In the genomic region with DNA sequence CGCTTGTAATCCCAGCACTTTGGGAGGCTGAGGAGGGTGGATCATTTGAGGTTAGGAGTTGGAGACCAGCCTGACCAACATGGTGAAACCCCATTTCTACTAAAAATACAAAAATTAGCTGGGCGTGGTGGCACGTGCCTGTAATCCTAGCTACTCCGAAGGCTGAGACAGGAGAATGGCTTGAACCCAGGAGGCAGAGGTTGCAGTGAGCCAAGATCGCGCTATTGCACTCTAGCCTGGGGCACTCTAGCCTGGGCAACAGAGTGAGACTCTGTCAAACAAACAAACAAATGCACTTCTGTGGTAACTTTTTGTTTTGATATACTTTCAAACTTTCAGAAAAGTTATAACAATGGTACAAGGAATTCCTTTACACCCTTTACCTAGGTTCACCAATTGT, we compare ENCODE assay signal across 7 cellular contexts.
DNase-seq lines count a peak whose midpoint lies in the region; ATAC-seq, FAIRE-seq and TF ChIP-seq lines count a peak whose summit lies in the region.
"Not testable (repeated sequence)": the region's sequence is repeated elsewhere in the genome, so short reads cannot be mapped to it uniquely, and the experiment has no call there.

No MANE protein-coding gene starts in this region.

- dilution Hi-C loops in IMR-90 (cut with HindIII; ENCODE audit: low sequenced_read_pairs, unreplicated experiment); keratinocyte (cut with MboI; ENCODE audit: extremely low pct_ligation_motif_present, low sequenced_read_pairs): not testable (repeated sequence)

- H2BK120ac ChIP-seq in IMR-90 (ENCODE audit: low read depth, low read length); trophoblast cell (ENCODE audit: insufficient read depth, low read length, poor library complexity): not testable (repeated sequence)

- 0 out of 3 replicates have a peak overlapping the region, but pooled peaks have one; percentile 40 for H2BK15ac ChIP-seq in IMR-90 (ENCODE audit: low read depth, low read length)

- FAIRE-seq in keratinocyte (lab: Jason Lieb, UNC): not testable (repeated sequence)

- not testable (repeated sequence) for H3K27me3 ChIP-seq in IMR-90 (ENCODE audit: control insufficient read depth, insufficient read depth, low read length); MG63; keratinocyte (ENCODE audit: control insufficient read depth, extremely low read depth, insufficient read depth, low read length); trophoblast cell (ENCODE audit: insufficient read depth, low read length)

- H3K23ac ChIP-seq in IMR-90 (ENCODE audit: low read depth, low read length); trophoblast cell (ENCODE audit: low read length): not testable (repeated sequence)

- H4K5ac ChIP-seq in IMR-90 (ENCODE audit: low read depth, low read length): not testable (repeated sequence)

- H2AK5ac ChIP-seq in IMR-90 (ENCODE audit: low read depth, low read length); trophoblast cell (ENCODE audit: low read length): not testable (repeated sequence)

- H2BK20ac ChIP-seq in IMR-90 (ENCODE audit: low read depth, low read length): not testable (repeated sequence)

- TF ChIP-seq CTCF in IMR-90 (conservative IDR thresholded peaks at IDR 0.05; ENCODE audit: low read depth, low read length); keratinocyte (optimal IDR thresholded peaks at IDR 0.05 in 1 of 3, IDR thresholded peaks at IDR 0.05 in 1 of 3, conservative IDR thresholded peaks at IDR 0.05 in 1 of 3; ENCODE audit: extremely low read depth in 1 of 3, insufficient read depth in 2 of 3, low read length in 3 of 3): not testable (repeated sequence)

- no CpG with 5 or more reads among the region's 6 CpGs for WGBS in IMR-90 (ENCODE audit: extremely low coverage in 2 of 2, insufficient read length in 1 of 2), 2 experiments
- WGBS in trophoblast cell (ENCODE audit: extremely low coverage, insufficient coverage, insufficient read length): no CpG with 5 or more reads among the region's 6 CpGs

- H3K79me2 ChIP-seq in keratinocyte (ENCODE audit: control insufficient read depth, insufficient read depth, low read length); trophoblast cell (ENCODE audit: control insufficient read depth, insufficient read depth, low read length, poor library complexity): not testable (repeated sequence)

- not testable (repeated sequence) for ATAC-seq in IMR-90 (ENCODE audit: low read depth)

- CTCF ChIA-PET in IMR-90 (lab: Yijun Ruan, JAX): not testable (repeated sequence)

- H4K12ac ChIP-seq in trophoblast cell (ENCODE audit: low read depth, low read length): not testable (repeated sequence)

- H3K4me2 ChIP-seq in IMR-90 (ENCODE audit: low read depth, low read length); trophoblast cell (ENCODE audit: low read length): not testable (repeated sequence)
- peak overlapping the region; percentile 58 for H3K4me2 ChIP-seq in keratinocyte (ENCODE audit: control insufficient read depth, extremely low read depth, insufficient read depth, low read depth, low read length)

- not testable (repeated sequence) for H2AFZ ChIP-seq in IMR-90 (replicated peaks; ENCODE audit: low read length, poor library complexity); trophoblast cell (ENCODE audit: insufficient read depth, low read length, poor library complexity)
- peak overlapping the region; percentile 62 for H2AFZ ChIP-seq in keratinocyte (ENCODE audit: control insufficient read depth, low read length)

- not testable (repeated sequence) for H3K4ac ChIP-seq in IMR-90 (ENCODE audit: low read depth, low read length); trophoblast cell (ENCODE audit: low read depth, low read length)

- not testable (repeated sequence) for H2AK9ac ChIP-seq in IMR-90 (replicated peaks; ENCODE audit: low read depth, low read length, poor library complexity)

- not testable (repeated sequence) for H4K20me1 ChIP-seq in IMR-90 (ENCODE audit: insufficient read depth, low read length); keratinocyte (ENCODE audit: control insufficient read depth, extremely low read depth, insufficient read depth, low read length)

- POLR2A ChIA-PET in IMR-90 (lab: Charles Lee; ENCODE audit: unreplicated experiment): not testable (repeated sequence)

- not testable (repeated sequence) for H3K9me1 ChIP-seq in IMR-90 (ENCODE audit: insufficient read depth, low read length); keratinocyte (ENCODE audit: control insufficient read depth, extremely low read depth, insufficient read depth, low read length)

- H3K14ac ChIP-seq in IMR-90 (replicated peaks; ENCODE audit: low read depth, low read length); trophoblast cell (ENCODE audit: low read length): not testable (repeated sequence)

- not testable (repeated sequence) for H3K27ac ChIP-seq in IMR-90 (ENCODE audit: insufficient read depth, low read length); trophoblast cell (ENCODE audit: low read depth, low read length)
- peak overlapping the region; percentile 45 for H3K27ac ChIP-seq in epithelial cell of prostate
- peak overlapping the region; percentile 84 for H3K27ac ChIP-seq in keratinocyte (ENCODE audit: control insufficient read depth, insufficient read depth, low read length)

- H3K36me3 ChIP-seq in IMR-90 (ENCODE audit: control insufficient read depth, insufficient read depth, low read length); MG63; keratinocyte (ENCODE audit: control insufficient read depth in 2 of 2, extremely low read depth in 1 of 2, insufficient read depth in 2 of 2, low read length in 2 of 2); trophoblast cell (ENCODE audit: control insufficient read depth in 1 of 2, insufficient read depth in 2 of 2, low read length in 2 of 2): not testable (repeated sequence)

- in situ Hi-C loops in IMR-90 (cut with MboI; ENCODE audit: low sequenced_read_pairs): not testable (repeated sequence)

- not testable (repeated sequence) for BruUV-seq in IMR-90 (replicated peaks; lab: Mats Ljungman, UMichigan)

- H3K9ac ChIP-seq in IMR-90 (ENCODE audit: low read depth, low read length); keratinocyte (ENCODE audit: control insufficient read depth, extremely low read depth, insufficient read depth, low read length); trophoblast cell (ENCODE audit: low read length): not testable (repeated sequence)

- H3K56ac ChIP-seq in IMR-90 (ENCODE audit: extremely low read depth, insufficient read depth, low read length): not testable (repeated sequence)

- TF ChIP-seq POLR2A in IMR-90 (IDR thresholded peaks at IDR 0.05; ENCODE audit: low read depth, low read length): not testable (repeated sequence)

- TF ChIP-seq RAD21 in IMR-90 (IDR thresholded peaks at IDR 0.05; ENCODE audit: low read length): not testable (repeated sequence)

- H4K91ac ChIP-seq in IMR-90 (ENCODE audit: insufficient read depth, low read depth, low read length); trophoblast cell (ENCODE audit: low read depth, low read length): not testable (repeated sequence)

- not testable (repeated sequence) for H4K8ac ChIP-seq in IMR-90 (ENCODE audit: low read depth in 2 of 2, low read length in 2 of 2); trophoblast cell (ENCODE audit: low read depth, low read length)

- not testable (repeated sequence) for DNase-seq in IMR-90; epithelial cell of prostate (ENCODE audit: low read depth, low spot score); keratinocyte (ENCODE audit: low read depth, low spot score)
- peak; percentile 59 for DNase-seq in M059J (ENCODE audit: low read depth)
- peak; percentile 83 for DNase-seq in MG63
- peak; percentile 51 for DNase-seq in fibroblast of gingiva (ENCODE audit: low read depth)
- peak; percentile 33 to 69 for DNase-seq in trophoblast cell

- H3K4me3 ChIP-seq in IMR-90 (ENCODE audit: insufficient read depth, low read depth, low read length); MG63; keratinocyte (ENCODE audit: control insufficient read depth in 2 of 3, extremely low read depth in 1 of 3, insufficient read depth in 2 of 3, low read depth in 1 of 3, low read length in 3 of 3); trophoblast cell (ENCODE audit: low read depth, low read length): not testable (repeated sequence)

- not testable (repeated sequence) for H2BK5ac ChIP-seq in IMR-90 (ENCODE audit: low read depth, low read length, poor library complexity, severe bottlenecking); trophoblast cell (ENCODE audit: low read depth, low read length, poor library complexity)

- intact Hi-C loops in IMR-90 (cut with micrococcal nuclease): not testable (repeated sequence)

- not testable (repeated sequence) for H2BK12ac ChIP-seq in trophoblast cell (ENCODE audit: low read length)

- not testable (repeated sequence) for H3K18ac ChIP-seq in IMR-90 (ENCODE audit: low read depth, low read length); trophoblast cell (ENCODE audit: low read length)

- H3K9me3 ChIP-seq in IMR-90 (ENCODE audit: control insufficient read depth, insufficient read depth, low read length); MG63; keratinocyte (ENCODE audit: control insufficient read depth, low read depth, low read length); trophoblast cell (ENCODE audit: insufficient read depth, low read depth, low read length): not testable (repeated sequence)

- not testable (repeated sequence) for H3K4me1 ChIP-seq in IMR-90 (ENCODE audit: control insufficient read depth, insufficient read depth, low read length); trophoblast cell (ENCODE audit: control insufficient read depth in 1 of 2, insufficient read depth in 2 of 2, low read length in 2 of 2)
- peaks cover 17% of the 10 kb centered on the region for H3K4me1 ChIP-seq in keratinocyte (ENCODE audit: control insufficient read depth, extremely low read depth, insufficient read depth, low read length)

- H3K79me1 ChIP-seq in IMR-90 (ENCODE audit: low read depth in 1 of 2, low read length in 2 of 2); trophoblast cell (ENCODE audit: low read length): not testable (repeated sequence)
